17 cellular contexts compared by ENCODE assay signal in genomic region chr20:35641743-35642142, GRCh38.
"Had no signal": no experiment of that assay in that cellular context is flagged by ENCODE, and none has a peak within 500 bp of the region (broad histone marks: within the 10 kb centered on the region; RNA-seq: fewer than 3 reads in every experiment).

No MANE protein-coding gene starts in this region.

- H3K4me3 Mint-ChIP-seq: activated CD4-positive, alpha-beta T cell treated with anti-CD3 and anti-CD28 coated beads, Interleukin-2, amount 10 ng/mL, durations not matched to agents 7 days and 5 days; activated naive CD8-positive, alpha-beta T cell; neural progenitor cell had no signal

- H3K9me3 ChIP-seq: breast epithelium, esophagus squamous epithelium, left lung, tibial artery, vagina had no signal

- H3K36me3 ChIP-seq: breast epithelium, esophagus squamous epithelium, left lung, neural progenitor cell, tibial artery, vagina had no signal

- H3K27ac Mint-ChIP-seq: activated CD4-positive, alpha-beta T cell treated with anti-CD3 and anti-CD28 coated beads, Interleukin-2, amount 10 ng/mL, durations not matched to agents 7 days and 5 days; neural progenitor cell had no signal

- H3K27me3 ChIP-seq: breast epithelium, esophagus squamous epithelium, left lung, neural progenitor cell, tibial artery, vagina had no signal

- H3K27ac ChIP-seq: breast epithelium, esophagus squamous epithelium, left lung, neural progenitor cell, skin epidermis, tibial artery, vagina had no signal

- H3K27me3 Mint-ChIP-seq: activated CD4-positive, alpha-beta T cell treated with anti-CD3 and anti-CD28 coated beads, Interleukin-2, amount 10 ng/mL, durations not matched to agents 7 days and 5 days; activated naive CD8-positive, alpha-beta T cell had no signal

- H3K4me1 ChIP-seq: breast epithelium had no signal

- H3K9me3 Mint-ChIP-seq: activated CD4-positive, alpha-beta T cell treated with anti-CD3 and anti-CD28 coated beads, Interleukin-2, amount 10 ng/mL, durations not matched to agents 7 days and 5 days had no signal

- H3K4me3 ChIP-seq: breast epithelium, esophagus squamous epithelium, left lung, neural progenitor cell, skin epidermis, tibial artery, vagina had no signal

- ATAC-seq: left lung had no signal

- DNase-seq: activated CD4-positive, alpha-beta T cell treated with anti-CD3 and anti-CD28 coated beads, Interleukin-2, amount 10 ng/mL, durations not matched to agents 7 days and 5 days; activated CD4-positive, CD25-positive, alpha-beta regulatory T cell; activated T-cell treated with anti-CD3 and anti-CD28 coated beads for 4 hours; aorta; esophagus squamous epithelium; foreskin fibroblast; head of caudate nucleus; islet precursor cell; left lung; mesenchymal stem cell; posterior cingulate gyrus; tibial artery had no signal
